2 cellular contexts compared by ENCODE assay signal in the genomic region with DNA sequence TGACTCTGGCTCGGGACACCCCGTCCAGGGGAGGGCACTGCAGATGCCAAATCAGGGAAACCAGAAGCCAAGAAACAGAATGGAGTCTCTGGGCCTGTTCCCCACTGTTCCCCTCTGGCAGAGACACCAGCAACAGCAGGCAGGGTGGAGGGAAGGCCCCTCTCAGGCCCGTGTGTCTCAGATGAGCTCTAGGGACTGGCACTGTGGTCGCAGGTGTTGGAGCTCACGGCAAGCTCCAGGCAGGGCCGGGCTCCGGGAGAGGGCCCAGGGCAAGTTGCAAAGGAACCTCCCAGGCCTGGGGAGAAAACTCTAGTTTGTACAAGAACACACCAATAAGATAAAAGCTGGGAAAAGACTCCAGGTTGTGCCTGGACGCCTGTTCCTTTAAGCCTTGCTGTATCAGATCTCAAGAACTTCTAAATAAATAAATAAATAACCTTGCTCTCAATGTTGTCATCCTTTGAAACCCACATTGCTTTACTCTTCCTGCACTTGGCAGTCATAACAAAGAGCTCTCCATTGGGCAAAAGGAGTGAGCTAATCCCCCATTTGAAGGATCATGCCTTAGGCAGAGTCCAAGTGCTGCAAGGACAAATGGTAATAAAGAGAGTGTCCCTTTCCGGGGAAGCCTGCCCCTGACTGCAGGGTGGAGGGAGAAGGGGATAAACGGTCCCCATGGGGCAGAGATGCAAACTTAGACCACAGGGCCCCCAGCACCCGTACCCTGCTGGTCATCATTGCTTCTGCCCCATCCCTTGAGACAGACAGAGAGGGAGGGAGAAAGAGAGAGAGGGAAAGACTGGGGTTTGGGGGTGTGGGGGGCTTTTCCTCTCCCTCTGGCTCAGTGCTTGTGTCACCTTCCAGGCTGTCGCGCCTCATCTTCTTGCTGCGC.
TF ChIP-seq lines count a peak whose summit lies in the region.

No MANE protein-coding gene starts in this region.

TF ChIP-seq in GM23338, 12 proteins besides CTCF, POLR2A, EP300 and RAD21:
- no peak for TF ChIP-seq JUNB (IDR thresholded peaks at IDR 0.05; ENCODE audit: unreplicated experiment)
- no peak for TF ChIP-seq EZH2 (IDR thresholded peaks at IDR 0.05; ENCODE audit: low read depth, unreplicated experiment)
- no peak for TF ChIP-seq ETS1 (IDR thresholded peaks at IDR 0.05)
- no peak for TF ChIP-seq ZNF331 (CRISPR knock-in tag; IDR thresholded peaks at IDR 0.05; ENCODE audit: low read depth)
- TF ChIP-seq, protein P1, sequence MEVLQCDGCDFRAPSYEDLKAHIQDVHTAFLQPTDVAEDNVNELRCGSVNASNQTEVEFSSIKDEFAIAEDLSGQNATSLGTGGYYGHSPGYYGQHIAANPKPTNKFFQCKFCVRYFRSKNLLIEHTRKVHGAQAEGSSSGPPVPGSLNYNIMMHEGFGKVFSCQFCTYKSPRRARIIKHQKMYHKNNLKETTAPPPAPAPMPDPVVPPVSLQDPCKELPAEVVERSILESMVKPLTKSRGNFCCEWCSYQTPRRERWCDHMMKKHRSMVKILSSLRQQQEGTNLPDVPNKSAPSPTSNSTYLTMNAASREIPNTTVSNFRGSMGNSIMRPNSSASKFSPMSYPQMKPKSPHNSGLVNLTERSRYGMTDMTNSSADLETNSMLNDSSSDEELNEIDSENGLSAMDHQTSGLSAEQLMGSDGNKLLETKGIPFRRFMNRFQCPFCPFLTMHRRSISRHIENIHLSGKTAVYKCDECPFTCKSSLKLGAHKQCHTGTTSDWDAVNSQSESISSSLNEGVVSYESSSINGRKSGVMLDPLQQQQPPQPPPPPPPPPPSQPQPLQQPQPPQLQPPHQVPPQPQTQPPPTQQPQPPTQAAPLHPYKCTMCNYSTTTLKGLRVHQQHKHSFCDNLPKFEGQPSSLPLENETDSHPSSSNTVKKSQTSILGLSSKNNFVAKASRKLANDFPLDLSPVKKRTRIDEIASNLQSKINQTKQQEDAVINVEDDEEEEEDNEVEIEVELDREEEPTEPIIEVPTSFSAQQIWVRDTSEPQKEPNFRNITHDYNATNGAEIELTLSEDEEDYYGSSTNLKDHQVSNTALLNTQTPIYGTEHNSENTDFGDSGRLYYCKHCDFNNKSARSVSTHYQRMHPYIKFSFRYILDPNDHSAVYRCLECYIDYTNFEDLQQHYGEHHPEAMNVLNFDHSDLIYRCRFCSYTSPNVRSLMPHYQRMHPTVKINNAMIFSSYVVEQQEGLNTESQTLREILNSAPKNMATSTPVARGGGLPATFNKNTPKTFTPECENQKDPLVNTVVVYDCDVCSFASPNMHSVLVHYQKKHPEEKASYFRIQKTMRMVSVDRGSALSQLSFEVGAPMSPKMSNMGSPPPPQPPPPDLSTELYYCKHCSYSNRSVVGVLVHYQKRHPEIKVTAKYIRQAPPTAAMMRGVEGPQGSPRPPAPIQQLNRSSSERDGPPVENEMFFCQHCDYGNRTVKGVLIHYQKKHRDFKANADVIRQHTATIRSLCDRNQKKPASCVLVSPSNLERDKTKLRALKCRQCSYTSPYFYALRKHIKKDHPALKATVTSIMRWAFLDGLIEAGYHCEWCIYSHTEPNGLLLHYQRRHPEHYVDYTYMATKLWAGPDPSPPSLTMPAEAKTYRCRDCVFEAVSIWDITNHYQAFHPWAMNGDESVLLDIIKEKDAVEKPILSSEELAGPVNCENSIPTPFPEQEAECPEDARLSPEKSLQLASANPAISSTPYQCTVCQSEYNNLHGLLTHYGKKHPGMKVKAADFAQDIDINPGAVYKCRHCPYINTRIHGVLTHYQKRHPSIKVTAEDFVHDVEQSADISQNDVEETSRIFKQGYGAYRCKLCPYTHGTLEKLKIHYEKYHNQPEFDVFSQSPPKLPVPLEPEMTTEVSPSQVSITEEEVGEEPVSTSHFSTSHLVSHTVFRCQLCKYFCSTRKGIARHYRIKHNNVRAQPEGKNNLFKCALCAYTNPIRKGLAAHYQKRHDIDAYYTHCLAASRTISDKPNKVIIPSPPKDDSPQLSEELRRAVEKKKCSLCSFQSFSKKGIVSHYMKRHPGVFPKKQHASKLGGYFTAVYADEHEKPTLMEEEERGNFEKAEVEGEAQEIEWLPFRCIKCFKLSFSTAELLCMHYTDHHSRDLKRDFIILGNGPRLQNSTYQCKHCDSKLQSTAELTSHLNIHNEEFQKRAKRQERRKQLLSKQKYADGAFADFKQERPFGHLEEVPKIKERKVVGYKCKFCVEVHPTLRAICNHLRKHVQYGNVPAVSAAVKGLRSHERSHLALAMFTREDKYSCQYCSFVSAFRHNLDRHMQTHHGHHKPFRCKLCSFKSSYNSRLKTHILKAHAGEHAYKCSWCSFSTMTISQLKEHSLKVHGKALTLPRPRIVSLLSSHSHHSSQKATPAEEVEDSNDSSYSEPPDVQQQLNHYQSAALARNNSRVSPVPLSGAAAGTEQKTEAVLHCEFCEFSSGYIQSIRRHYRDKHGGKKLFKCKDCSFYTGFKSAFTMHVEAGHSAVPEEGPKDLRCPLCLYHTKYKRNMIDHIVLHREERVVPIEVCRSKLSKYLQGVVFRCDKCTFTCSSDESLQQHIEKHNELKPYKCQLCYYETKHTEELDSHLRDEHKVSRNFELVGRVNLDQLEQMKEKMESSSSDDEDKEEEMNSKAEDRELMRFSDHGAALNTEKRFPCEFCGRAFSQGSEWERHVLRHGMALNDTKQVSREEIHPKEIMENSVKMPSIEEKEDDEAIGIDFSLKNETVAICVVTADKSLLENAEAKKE (CRISPR knock-in tag; IDR thresholded peaks at IDR 0.05) = no peak

TF ChIP-seq in H1, 55 proteins besides CTCF, POLR2A, EP300 and RAD21:
- no peak for TF ChIP-seq ASH2L (IDR thresholded peaks at IDR 0.05; ENCODE audit: low read length)
- TF ChIP-seq SIX5 (IDR thresholded peaks at IDR 0.05; ENCODE audit: low read depth, low read length) = no peak
- no peak for TF ChIP-seq PHF8 (conservative IDR thresholded peaks at IDR 0.05; ENCODE audit: low read depth, low read length)
- no peak for TF ChIP-seq CREB1 (IDR thresholded peaks at IDR 0.05)
TF ChIP-seq in H1: peak in this region for 0.
